ENCODE assay signal across 1 cellular context in the genomic region with DNA sequence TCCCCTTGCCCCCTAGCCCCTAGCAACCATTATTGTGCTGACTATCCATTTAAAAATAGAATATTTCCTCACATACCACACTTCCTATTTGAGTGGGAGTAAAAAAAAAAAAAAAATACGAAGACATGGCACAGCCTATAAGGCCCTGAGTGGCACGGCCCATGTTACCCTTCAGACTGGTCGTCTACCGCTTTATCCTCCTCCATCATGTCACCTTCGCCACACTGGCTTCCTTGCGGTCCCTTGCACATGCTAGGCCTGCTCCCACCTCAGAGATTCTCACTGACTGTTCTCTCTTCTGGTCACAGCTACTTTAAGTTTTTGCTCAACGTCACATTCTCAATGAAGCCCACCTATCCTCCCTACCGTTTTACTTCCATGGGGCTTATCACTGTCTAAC.
TF ChIP-seq lines count a peak whose summit lies in the region.

No MANE protein-coding gene starts in this region.

TF ChIP-seq in GM23338, 12 proteins besides CTCF, POLR2A, EP300 and RAD21 (continued from another document):
- TF ChIP-seq, protein P1, sequence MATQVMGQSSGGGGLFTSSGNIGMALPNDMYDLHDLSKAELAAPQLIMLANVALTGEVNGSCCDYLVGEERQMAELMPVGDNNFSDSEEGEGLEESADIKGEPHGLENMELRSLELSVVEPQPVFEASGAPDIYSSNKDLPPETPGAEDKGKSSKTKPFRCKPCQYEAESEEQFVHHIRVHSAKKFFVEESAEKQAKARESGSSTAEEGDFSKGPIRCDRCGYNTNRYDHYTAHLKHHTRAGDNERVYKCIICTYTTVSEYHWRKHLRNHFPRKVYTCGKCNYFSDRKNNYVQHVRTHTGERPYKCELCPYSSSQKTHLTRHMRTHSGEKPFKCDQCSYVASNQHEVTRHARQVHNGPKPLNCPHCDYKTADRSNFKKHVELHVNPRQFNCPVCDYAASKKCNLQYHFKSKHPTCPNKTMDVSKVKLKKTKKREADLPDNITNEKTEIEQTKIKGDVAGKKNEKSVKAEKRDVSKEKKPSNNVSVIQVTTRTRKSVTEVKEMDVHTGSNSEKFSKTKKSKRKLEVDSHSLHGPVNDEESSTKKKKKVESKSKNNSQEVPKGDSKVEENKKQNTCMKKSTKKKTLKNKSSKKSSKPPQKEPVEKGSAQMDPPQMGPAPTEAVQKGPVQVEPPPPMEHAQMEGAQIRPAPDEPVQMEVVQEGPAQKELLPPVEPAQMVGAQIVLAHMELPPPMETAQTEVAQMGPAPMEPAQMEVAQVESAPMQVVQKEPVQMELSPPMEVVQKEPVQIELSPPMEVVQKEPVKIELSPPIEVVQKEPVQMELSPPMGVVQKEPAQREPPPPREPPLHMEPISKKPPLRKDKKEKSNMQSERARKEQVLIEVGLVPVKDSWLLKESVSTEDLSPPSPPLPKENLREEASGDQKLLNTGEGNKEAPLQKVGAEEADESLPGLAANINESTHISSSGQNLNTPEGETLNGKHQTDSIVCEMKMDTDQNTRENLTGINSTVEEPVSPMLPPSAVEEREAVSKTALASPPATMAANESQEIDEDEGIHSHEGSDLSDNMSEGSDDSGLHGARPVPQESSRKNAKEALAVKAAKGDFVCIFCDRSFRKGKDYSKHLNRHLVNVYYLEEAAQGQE (IDR thresholded peaks at IDR 0.05; ENCODE audit: unreplicated experiment) = no peak
- TF ChIP-seq NANOG (IDR thresholded peaks at IDR 0.05; ENCODE audit: borderline replicate concordance) = no peak
- TF ChIP-seq ZNF114 (CRISPR knock-in tag; IDR thresholded peaks at IDR 0.05) = no peak
- TF ChIP-seq, protein P2, sequence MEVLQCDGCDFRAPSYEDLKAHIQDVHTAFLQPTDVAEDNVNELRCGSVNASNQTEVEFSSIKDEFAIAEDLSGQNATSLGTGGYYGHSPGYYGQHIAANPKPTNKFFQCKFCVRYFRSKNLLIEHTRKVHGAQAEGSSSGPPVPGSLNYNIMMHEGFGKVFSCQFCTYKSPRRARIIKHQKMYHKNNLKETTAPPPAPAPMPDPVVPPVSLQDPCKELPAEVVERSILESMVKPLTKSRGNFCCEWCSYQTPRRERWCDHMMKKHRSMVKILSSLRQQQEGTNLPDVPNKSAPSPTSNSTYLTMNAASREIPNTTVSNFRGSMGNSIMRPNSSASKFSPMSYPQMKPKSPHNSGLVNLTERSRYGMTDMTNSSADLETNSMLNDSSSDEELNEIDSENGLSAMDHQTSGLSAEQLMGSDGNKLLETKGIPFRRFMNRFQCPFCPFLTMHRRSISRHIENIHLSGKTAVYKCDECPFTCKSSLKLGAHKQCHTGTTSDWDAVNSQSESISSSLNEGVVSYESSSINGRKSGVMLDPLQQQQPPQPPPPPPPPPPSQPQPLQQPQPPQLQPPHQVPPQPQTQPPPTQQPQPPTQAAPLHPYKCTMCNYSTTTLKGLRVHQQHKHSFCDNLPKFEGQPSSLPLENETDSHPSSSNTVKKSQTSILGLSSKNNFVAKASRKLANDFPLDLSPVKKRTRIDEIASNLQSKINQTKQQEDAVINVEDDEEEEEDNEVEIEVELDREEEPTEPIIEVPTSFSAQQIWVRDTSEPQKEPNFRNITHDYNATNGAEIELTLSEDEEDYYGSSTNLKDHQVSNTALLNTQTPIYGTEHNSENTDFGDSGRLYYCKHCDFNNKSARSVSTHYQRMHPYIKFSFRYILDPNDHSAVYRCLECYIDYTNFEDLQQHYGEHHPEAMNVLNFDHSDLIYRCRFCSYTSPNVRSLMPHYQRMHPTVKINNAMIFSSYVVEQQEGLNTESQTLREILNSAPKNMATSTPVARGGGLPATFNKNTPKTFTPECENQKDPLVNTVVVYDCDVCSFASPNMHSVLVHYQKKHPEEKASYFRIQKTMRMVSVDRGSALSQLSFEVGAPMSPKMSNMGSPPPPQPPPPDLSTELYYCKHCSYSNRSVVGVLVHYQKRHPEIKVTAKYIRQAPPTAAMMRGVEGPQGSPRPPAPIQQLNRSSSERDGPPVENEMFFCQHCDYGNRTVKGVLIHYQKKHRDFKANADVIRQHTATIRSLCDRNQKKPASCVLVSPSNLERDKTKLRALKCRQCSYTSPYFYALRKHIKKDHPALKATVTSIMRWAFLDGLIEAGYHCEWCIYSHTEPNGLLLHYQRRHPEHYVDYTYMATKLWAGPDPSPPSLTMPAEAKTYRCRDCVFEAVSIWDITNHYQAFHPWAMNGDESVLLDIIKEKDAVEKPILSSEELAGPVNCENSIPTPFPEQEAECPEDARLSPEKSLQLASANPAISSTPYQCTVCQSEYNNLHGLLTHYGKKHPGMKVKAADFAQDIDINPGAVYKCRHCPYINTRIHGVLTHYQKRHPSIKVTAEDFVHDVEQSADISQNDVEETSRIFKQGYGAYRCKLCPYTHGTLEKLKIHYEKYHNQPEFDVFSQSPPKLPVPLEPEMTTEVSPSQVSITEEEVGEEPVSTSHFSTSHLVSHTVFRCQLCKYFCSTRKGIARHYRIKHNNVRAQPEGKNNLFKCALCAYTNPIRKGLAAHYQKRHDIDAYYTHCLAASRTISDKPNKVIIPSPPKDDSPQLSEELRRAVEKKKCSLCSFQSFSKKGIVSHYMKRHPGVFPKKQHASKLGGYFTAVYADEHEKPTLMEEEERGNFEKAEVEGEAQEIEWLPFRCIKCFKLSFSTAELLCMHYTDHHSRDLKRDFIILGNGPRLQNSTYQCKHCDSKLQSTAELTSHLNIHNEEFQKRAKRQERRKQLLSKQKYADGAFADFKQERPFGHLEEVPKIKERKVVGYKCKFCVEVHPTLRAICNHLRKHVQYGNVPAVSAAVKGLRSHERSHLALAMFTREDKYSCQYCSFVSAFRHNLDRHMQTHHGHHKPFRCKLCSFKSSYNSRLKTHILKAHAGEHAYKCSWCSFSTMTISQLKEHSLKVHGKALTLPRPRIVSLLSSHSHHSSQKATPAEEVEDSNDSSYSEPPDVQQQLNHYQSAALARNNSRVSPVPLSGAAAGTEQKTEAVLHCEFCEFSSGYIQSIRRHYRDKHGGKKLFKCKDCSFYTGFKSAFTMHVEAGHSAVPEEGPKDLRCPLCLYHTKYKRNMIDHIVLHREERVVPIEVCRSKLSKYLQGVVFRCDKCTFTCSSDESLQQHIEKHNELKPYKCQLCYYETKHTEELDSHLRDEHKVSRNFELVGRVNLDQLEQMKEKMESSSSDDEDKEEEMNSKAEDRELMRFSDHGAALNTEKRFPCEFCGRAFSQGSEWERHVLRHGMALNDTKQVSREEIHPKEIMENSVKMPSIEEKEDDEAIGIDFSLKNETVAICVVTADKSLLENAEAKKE (CRISPR knock-in tag; IDR thresholded peaks at IDR 0.05) = no peak
TF ChIP-seq in GM23338: peak in this region for 0.
